Comparison of ENCODE assay signal across 1 cellular context in genomic region chr17:1627987-1628855, GRCh38.
TF ChIP-seq lines count a peak whose summit lies in the region.

Gene SLC43A2, minus strand, starts transcription at chr17:1628834. Its CDS starts 960 bp downstream, at chr17:1627874.

TF ChIP-seq in HepG2, 621 proteins besides CTCF, POLR2A, EP300 and RAD21 (continued from another document and continues in another):
- TF ChIP-seq GRHL1 (CRISPR knock-in tag; conservative IDR thresholded peaks at IDR 0.05) (no peak), ZNF253 (CRISPR knock-in tag; IDR thresholded peaks at IDR 0.05; ENCODE audit: borderline replicate concordance) (no peak), NFAT5 (CRISPR knock-in tag; IDR thresholded peaks at IDR 0.05) (no peak), HIC2 (CRISPR knock-in tag; IDR thresholded peaks at IDR 0.05; ENCODE audit: low read depth) (peak; percentile 46; the same call in 1 of the 2 replicates), ZNF773 (CRISPR knock-in tag; IDR thresholded peaks at IDR 0.05; ENCODE audit: borderline replicate concordance) (no peak), JUND (CRISPR knock-in tag; IDR thresholded peaks at IDR 0.05) (no peak), BHLHE40 (IDR thresholded peaks at IDR 0.05; ENCODE audit: low read length) (no peak), ELF3 (CRISPR knock-in tag; IDR thresholded peaks at IDR 0.05) (0 out of 2 replicates have a peak, but pooled peaks have one; percentile 10), ZNF180 (CRISPR knock-in tag; IDR thresholded peaks at IDR 0.05; ENCODE audit: borderline replicate concordance, low read depth) (no peak), MBD4 (IDR thresholded peaks at IDR 0.05; ENCODE audit: borderline replicate concordance, low read length) (no peak), MEIS1 (CRISPR knock-in tag; IDR thresholded peaks at IDR 0.05; ENCODE audit: borderline replicate concordance) (0 out of 2 replicates have a peak, but pooled peaks have one; percentile 45), KIAA2018 (CRISPR knock-in tag; IDR thresholded peaks at IDR 0.05; ENCODE audit: borderline replicate concordance) (no peak), NFIB (CRISPR knock-in tag; IDR thresholded peaks at IDR 0.05; ENCODE audit: borderline replicate concordance) (peak; percentile 77; the same call in 1 of the 2 replicates), ZNF264 (CRISPR knock-in tag; IDR thresholded peaks at IDR 0.05) (no peak), PHB2 (IDR thresholded peaks at IDR 0.05; ENCODE audit: partially characterized antibody) (no peak), HMGXB3 (CRISPR knock-in tag; IDR thresholded peaks at IDR 0.05; ENCODE audit: borderline replicate concordance) (no peak), TARDBP (CRISPR knock-in tag; IDR thresholded peaks at IDR 0.05) (no peak; the same call in 1 of the 2 replicates), SNAPC4 (CRISPR knock-in tag; IDR thresholded peaks at IDR 0.05) (no peak), ZSCAN31 (CRISPR knock-in tag; IDR thresholded peaks at IDR 0.05; ENCODE audit: low read depth) (no peak; the same call in 1 of the 2 replicates), CENPX (CRISPR knock-in tag; IDR thresholded peaks at IDR 0.05) (no peak), PAX8 (CRISPR knock-in tag; IDR thresholded peaks at IDR 0.05; ENCODE audit: borderline replicate concordance) (no peak)
